ENCODE assay signal across 24 cellular contexts in genomic region chr5:68646142-68646541, GRCh38.
DNase-seq lines count a peak whose midpoint lies in the region; ATAC-seq and TF ChIP-seq lines count a peak whose summit lies in the region.
"Had no signal": no experiment of that assay in that cellular context is flagged by ENCODE, and none has a peak within 500 bp of the region (broad histone marks: within the 10 kb centered on the region; RNA-seq: fewer than 3 reads in every experiment).

No MANE protein-coding gene starts in this region.

- no peak overlapping the region for H3K4me3 Mint-ChIP-seq in CD8-positive, alpha-beta T cell
- H3K4me3 Mint-ChIP-seq: activated naive CD4-positive, alpha-beta T cell treated with anti-CD3 and anti-CD28 coated beads, Interleukin-2, amount 50 U/mL, for 24 hours; activated T-helper 1 cell treated with anti-CD3 and anti-CD28 coated beads, Interleukin-12 subunit alpha, Interleukin-12 subunit beta, Interleukin-2, Interleukin-4 antibody, amounts not matched to agents 30 ng/mL and 10 ng/mL and 1 ng/mL, durations not matched to agents 14 hours and 24 hours and 36 hours; IgD-negative memory B cell; memory B cell; stimulated activated memory B cell treated with anti-CD40 and anti-IgM and Interleukin-4, amounts not matched to agents 10 μg/mL and 1 μg/mL and 100 μg/mL, for 72 hours; T-helper 2 cell treated with Interferon-gamma antibody and Interleukin-4, amounts not matched to agents 5 μg/mL and 100 μg/mL, for 36 hours had no signal

- CTCF ChIA-PET in GM10248 (lab: Yijun Ruan, JAX): interaction anchor here (1.4 kb wide), 1 partner anchor 12 kb away, joined by 5 read pairs; no protein-coding TSS in a partner anchor
- CTCF ChIA-PET in CD8-positive, alpha-beta T cell (lab: Charles Lee): no interaction called here

- no peaks in the 10 kb centered on the region for H3K9me3 Mint-ChIP-seq in CD8-positive, alpha-beta T cell
- H3K9me3 Mint-ChIP-seq: activated naive CD4-positive, alpha-beta T cell treated with anti-CD3 and anti-CD28 coated beads, Interleukin-2, amount 50 U/mL, for 24 hours; activated T-helper 1 cell treated with anti-CD3 and anti-CD28 coated beads, Interleukin-12 subunit alpha, Interleukin-12 subunit beta, Interleukin-2, Interleukin-4 antibody, amounts not matched to agents 30 ng/mL and 10 ng/mL and 1 ng/mL, durations not matched to agents 14 hours and 24 hours and 36 hours; IgD-negative memory B cell; memory B cell; stimulated activated memory B cell treated with anti-CD40 and anti-IgM and Interleukin-4, amounts not matched to agents 10 μg/mL and 1 μg/mL and 100 μg/mL, for 72 hours; T-helper 2 cell treated with Interferon-gamma antibody and Interleukin-4, amounts not matched to agents 5 μg/mL and 100 μg/mL, for 36 hours had no signal

- no peak overlapping the region for H2BK15ac ChIP-seq in mesenchymal stem cell (ENCODE audit: low read depth, poor library complexity, severe bottlenecking)

- intact Hi-C loops in heart left ventricle (cut with DNase I) (no loop called here), aorta (cut with DNase I) (no loop called here)
- intact Hi-C loops in CD8-positive, alpha-beta T cell (cut with DNase I, micrococcal nuclease): no loop called here

- H2BK12ac ChIP-seq in mesenchymal stem cell (ENCODE audit: low read length in 2 of 2): no peak overlapping the region

- no peak overlapping the region for H3K4ac ChIP-seq in mesenchymal stem cell (ENCODE audit: low read depth in 1 of 2, low read length in 2 of 2)

- H3K4me1 ChIP-seq in heart left ventricle: peaks cover 0 to 9% (median 0%) of the 10 kb centered on the region in 12 donors
- no peaks in the 10 kb centered on the region for H3K4me1 ChIP-seq in right atrium auricular region
- H3K4me1 ChIP-seq in mesenchymal stem cell (ENCODE audit: control insufficient read depth, insufficient read depth, low read depth, low read length): no peaks in the 10 kb centered on the region
- H3K4me1 ChIP-seq in aorta (ENCODE audit: control insufficient read depth in 1 of 2, insufficient read depth in 2 of 2, low read length in 2 of 2): no peaks in the 10 kb centered on the region
- H3K4me1 ChIP-seq in CD8-positive, alpha-beta T cell (ENCODE audit: insufficient read depth, low read length): no peaks in the 10 kb centered on the region
- H3K4me1 ChIP-seq: BLaER1 treated with 17β-estradiol and CSF1 and Interleukin-3, amounts not matched to agents 10 nM and 100 nM; Caco-2 had no signal

- H3K18ac ChIP-seq in mesenchymal stem cell (ENCODE audit: low read depth in 1 of 2, low read length in 2 of 2): no peak overlapping the region

- H3K4me3 ChIP-seq in heart left ventricle: no peak overlapping the region
- H3K4me3 ChIP-seq in right atrium auricular region: no peak overlapping the region
- H3K4me3 ChIP-seq in mesenchymal stem cell (ENCODE audit: insufficient read depth in 1 of 2, low read depth in 1 of 2, low read length in 2 of 2): no peak overlapping the region
- no peak overlapping the region for H3K4me3 ChIP-seq in aorta (ENCODE audit: low read length in 2 of 2)
- H3K4me3 ChIP-seq in CD8-positive, alpha-beta T cell (ENCODE audit: low read depth, low read length): no peak overlapping the region
- H3K4me3 ChIP-seq: BLaER1 treated with 17β-estradiol and CSF1 and Interleukin-3, amounts not matched to agents 10 nM and 100 nM had no signal

- H3K79me1 ChIP-seq in mesenchymal stem cell (replicated peaks; ENCODE audit: low read length, poor library complexity, severe bottlenecking): no peaks in the 10 kb centered on the region

- no peaks in the 10 kb centered on the region for H3K36me3 ChIP-seq in heart left ventricle
- H3K36me3 ChIP-seq in right atrium auricular region: no peaks in the 10 kb centered on the region
- H3K36me3 ChIP-seq in mesenchymal stem cell (ENCODE audit: control insufficient read depth in 1 of 2, insufficient read depth in 2 of 2, low read depth in 1 of 2, low read length in 2 of 2): no peaks in the 10 kb centered on the region
- H3K36me3 ChIP-seq in aorta (ENCODE audit: control insufficient read depth in 1 of 2, insufficient read depth in 2 of 2, low read length in 1 of 2): no peaks in the 10 kb centered on the region
- H3K36me3 ChIP-seq in CD8-positive, alpha-beta T cell (ENCODE audit: insufficient read depth, low read length): no peaks in the 10 kb centered on the region
- H3K36me3 ChIP-seq: BLaER1 treated with 17β-estradiol and CSF1 and Interleukin-3, amounts not matched to agents 10 nM and 100 nM had no signal

- no peak for DNase-seq in heart left ventricle
- DNase-seq in right atrium auricular region (ENCODE audit: low spot score): no peak
- peak; percentile 45 for DNase-seq in fibroblast of gingiva (ENCODE audit: low read depth)
- DNase-seq in mesenchymal stem cell: peak; percentile 9
- no peak for DNase-seq in aorta
- no peak for DNase-seq in GM10248 (ENCODE audit: extremely low spot score)
- DNase-seq in CD8-positive, alpha-beta T cell: no peak
- no peak for DNase-seq in foreskin melanocyte
- DNase-seq: activated CD4-positive, alpha-beta T cell treated with anti-CD3 and anti-CD28 coated beads, Interleukin-2, amount 50 U/mL, for 1 hour; anterior cingulate cortex; Caco-2; NCI-H2029 treated with DMSO at 0.1 percent for 48 hours; NCI-H2227 treated with DMSO at 0.1 percent for 48 hours; NCI-H774; stimulated activated CD4-positive, alpha-beta T cell treated with anti-CD3 and anti-CD28 coated beads, Interleukin-4, amount 100 ng/mL, for 1 hour had no signal

- H3K23ac ChIP-seq in mesenchymal stem cell (ENCODE audit: low read length in 2 of 2): no peak overlapping the region

- H2AK5ac ChIP-seq in mesenchymal stem cell (ENCODE audit: low read length, severe bottlenecking): no peak overlapping the region

- H3K27me3 Mint-ChIP-seq in CD8-positive, alpha-beta T cell (ENCODE audit: low read depth): no peaks in the 10 kb centered on the region
- H3K27me3 Mint-ChIP-seq: IgD-negative memory B cell had no signal

- no peaks in the 10 kb centered on the region for H3K4me1 Mint-ChIP-seq in CD8-positive, alpha-beta T cell (ENCODE audit: low read depth)
- H3K4me1 Mint-ChIP-seq: activated naive CD4-positive, alpha-beta T cell treated with anti-CD3 and anti-CD28 coated beads, Interleukin-2, amount 50 U/mL, for 24 hours had no signal

- no peak overlapping the region for H3K9ac ChIP-seq in mesenchymal stem cell (ENCODE audit: low read length)
- H3K9ac ChIP-seq: BLaER1 treated with 17β-estradiol and CSF1 and Interleukin-3, amounts not matched to agents 10 nM and 100 nM had no signal

- no peaks in the 10 kb centered on the region for H3K9me3 ChIP-seq in heart left ventricle
- no peaks in the 10 kb centered on the region for H3K9me3 ChIP-seq in right atrium auricular region
- H3K9me3 ChIP-seq in mesenchymal stem cell (ENCODE audit: control insufficient read depth, low read length): no peaks in the 10 kb centered on the region
- H3K9me3 ChIP-seq in aorta (ENCODE audit: control insufficient read depth, low read length): no peaks in the 10 kb centered on the region
- no peaks in the 10 kb centered on the region for H3K9me3 ChIP-seq in CD8-positive, alpha-beta T cell (ENCODE audit: low read length)
- H3K9me3 ChIP-seq: BLaER1 treated with 17β-estradiol and CSF1 and Interleukin-3, amounts not matched to agents 10 nM and 100 nM; Caco-2 had no signal

- no peaks in the 10 kb centered on the region for H3K36me3 Mint-ChIP-seq in CD8-positive, alpha-beta T cell
- H3K36me3 Mint-ChIP-seq: activated naive CD4-positive, alpha-beta T cell treated with anti-CD3 and anti-CD28 coated beads, Interleukin-2, amount 50 U/mL, for 24 hours; memory B cell; stimulated activated memory B cell treated with anti-CD40 and anti-IgM and Interleukin-4, amounts not matched to agents 10 μg/mL and 1 μg/mL and 100 μg/mL, for 72 hours had no signal

- TF ChIP-seq POLR2A in heart left ventricle (IDR thresholded peaks at IDR 0.05): no peak

- H3K27ac ChIP-seq in heart left ventricle: no peak overlapping the region
- H3K27ac ChIP-seq in right atrium auricular region: no peak overlapping the region
- H3K27ac ChIP-seq in mesenchymal stem cell (ENCODE audit: low read length, poor library complexity, severe bottlenecking): no peak overlapping the region
- no peak overlapping the region for H3K27ac ChIP-seq in aorta (ENCODE audit: low read depth in 1 of 2, low read length in 2 of 2)
- H3K27ac ChIP-seq in CD8-positive, alpha-beta T cell (ENCODE audit: low read depth, low read length): no peak overlapping the region
- H3K27ac ChIP-seq: BLaER1 treated with 17β-estradiol and CSF1 and Interleukin-3, amounts not matched to agents 10 nM and 100 nM; epithelial cell of prostate had no signal

- no peak for TF ChIP-seq CTCF in heart left ventricle (IDR thresholded peaks at IDR 0.05)
- no peak for TF ChIP-seq CTCF in right atrium auricular region (IDR thresholded peaks at IDR 0.05)
- TF ChIP-seq CTCF in GM10248 (IDR thresholded peaks at IDR 0.05; ENCODE audit: control extremely low read depth, extremely low read depth, low read depth, missing control alignments): no peak
- no peak for TF ChIP-seq CTCF in CD8-positive, alpha-beta T cell (IDR thresholded peaks at IDR 0.05)

- peak; percentile 55 to 89 (median 84) for ATAC-seq in heart left ventricle
- peak; percentile 13 for ATAC-seq in aorta (ENCODE audit: low FRiP score)
- no peak for ATAC-seq in CD8-positive, alpha-beta T cell
- ATAC-seq: HCT116; stimulated activated memory B cell treated with anti-CD40 and anti-IgM and Interleukin-4, amounts not matched to agents 10 μg/mL and 1 μg/mL and 100 μg/mL, for 72 hours had no signal

- H3K14ac ChIP-seq in mesenchymal stem cell (ENCODE audit: low read length in 2 of 2): no peak overlapping the region

- H2BK120ac ChIP-seq in mesenchymal stem cell (ENCODE audit: low read depth, low read length): no peak overlapping the region

- H2BK5ac ChIP-seq in mesenchymal stem cell (ENCODE audit: low read depth, low read length, poor library complexity, severe bottlenecking): no peak overlapping the region

- H4K91ac ChIP-seq in mesenchymal stem cell (ENCODE audit: low read length): no peak overlapping the region

- H3K4me2 ChIP-seq in mesenchymal stem cell (ENCODE audit: low read length, poor library complexity, severe bottlenecking): no peak overlapping the region
- H3K4me2 ChIP-seq: BLaER1 treated with 17β-estradiol and CSF1 and Interleukin-3, amounts not matched to agents 10 nM and 100 nM had no signal

- H3K27ac Mint-ChIP-seq in CD8-positive, alpha-beta T cell: no peak overlapping the region
- H3K27ac Mint-ChIP-seq: activated naive CD4-positive, alpha-beta T cell treated with anti-CD3 and anti-CD28 coated beads, Interleukin-2, amount 50 U/mL, for 24 hours; activated T-helper 1 cell treated with anti-CD3 and anti-CD28 coated beads, Interleukin-12 subunit alpha, Interleukin-12 subunit beta, Interleukin-2, Interleukin-4 antibody, amounts not matched to agents 30 ng/mL and 10 ng/mL and 1 ng/mL, durations not matched to agents 14 hours and 24 hours and 36 hours; IgD-negative memory B cell; memory B cell; stimulated activated memory B cell treated with anti-CD40 and anti-IgM and Interleukin-4, amounts not matched to agents 10 μg/mL and 1 μg/mL and 100 μg/mL, for 72 hours; T-helper 2 cell treated with Interferon-gamma antibody and Interleukin-4, amounts not matched to agents 5 μg/mL and 100 μg/mL, for 36 hours had no signal

- 63 to 88% (median 72%) methylated on average over 1 of the region's 1 CpG for WGBS in heart left ventricle, 4 donors
- WGBS in mesenchymal stem cell: 89% methylated on average over 1 of the region's 1 CpG
- 65 to 70% methylated on average over 1 of the region's 1 CpG for WGBS in aorta, 2 donors

- H4K8ac ChIP-seq in mesenchymal stem cell (ENCODE audit: low read length): no peak overlapping the region

- POLR2A ChIA-PET in GM10248 (lab: Yijun Ruan, JAX): no interaction called here
- POLR2A ChIA-PET in CD8-positive, alpha-beta T cell (lab: Charles Lee): no interaction called here

- no peak overlapping the region for H2AFZ ChIP-seq in mesenchymal stem cell (ENCODE audit: low read depth, low read length)

- no peaks in the 10 kb centered on the region for H3K27me3 ChIP-seq in heart left ventricle
- H3K27me3 ChIP-seq in right atrium auricular region: no peaks in the 10 kb centered on the region
- no peaks in the 10 kb centered on the region for H3K27me3 ChIP-seq in mesenchymal stem cell (ENCODE audit: control insufficient read depth in 1 of 2, insufficient read depth in 1 of 2, low read length in 2 of 2)
- H3K27me3 ChIP-seq in aorta (ENCODE audit: control insufficient read depth in 1 of 2, insufficient read depth in 2 of 2, low read length in 1 of 2): no peaks in the 10 kb centered on the region
- H3K27me3 ChIP-seq in CD8-positive, alpha-beta T cell (ENCODE audit: insufficient read depth, low read length): no peaks in the 10 kb centered on the region
- H3K27me3 ChIP-seq: BLaER1 treated with 17β-estradiol and CSF1 and Interleukin-3, amounts not matched to agents 10 nM and 100 nM had no signal

Comparison
In these comparisons a context has a peak if more than half of its experiments do, and no peak if none do; other contexts are left out.
1. DNase-seq: peak in fibroblast of gingiva (single experiment) and mesenchymal stem cell (single experiment); none in heart left ventricle (0 of 5), right atrium auricular region (single experiment), aorta (0 of 2), GM10248 (single experiment), CD8-positive, alpha-beta T cell (0 of 7) and foreskin melanocyte (single experiment).